ENCODE assay signal across 8 cellular contexts in genomic region chr10:7817576-7817975, GRCh38. TPM values are rescaled to one million over a fixed set of nuclear protein-coding genes. Genes with fewer than 3 reads are reported as not detected.
DNase-seq lines count a peak whose midpoint lies in the region; ATAC-seq and TF ChIP-seq lines count a peak whose summit lies in the region.

No MANE protein-coding gene starts in this region.

- H3K36me3 Mint-ChIP-seq in natural killer cell, result no peaks in the 10 kb centered on the region

- POLR2A ChIA-PET in BJ (lab: Charles Lee), result no interaction called here

- H3K27ac ChIP-seq in KOPT-K1 (ENCODE audit: low read depth, low read length, poor library complexity, severe bottlenecking) (peak overlapping the region; percentile 69), coronary artery (no peak overlapping the region)

- in situ Hi-C loops in GM13976 (cut with MboI; ENCODE audit: low sequenced_read_pairs, unreplicated experiment), result no loop called here

- ATAC-seq in natural killer cell (no peak), omental fat pad (ENCODE audit: low FRiP score) (no peak)

- H3K27me3 Mint-ChIP-seq in natural killer cell (ENCODE audit: low read depth in 2 of 2), result no peaks in the 10 kb centered on the region

- TF ChIP-seq CTCF in BJ (IDR thresholded peaks at IDR 0.05; ENCODE audit: insufficient read depth, low read depth, low read length) (no peak), coronary artery (IDR thresholded peaks at IDR 0.05) (no peak), natural killer cell (IDR thresholded peaks at IDR 0.05) (no peak), omental fat pad (IDR thresholded peaks at IDR 0.05) (no peak), GM13976 (IDR thresholded peaks at IDR 0.05; ENCODE audit: borderline replicate concordance, control extremely low read depth, extremely low read depth, insufficient read depth, missing control alignments) (no peak)

- no peaks in the 10 kb centered on the region for H3K9me3 ChIP-seq in KOPT-K1 (ENCODE audit: insufficient read depth, low read length, poor library complexity, severe bottlenecking)

- H3K4me3 ChIP-seq in BJ (ENCODE audit: low read depth, low read length) (peak overlapping the region; percentile 98), coronary artery (peak overlapping the region; percentile 100)

- H3K4me3 Mint-ChIP-seq in natural killer cell, result peak overlapping the region; percentile 97

- DNase-seq in BJ (ENCODE audit: low read depth) (no peak), coronary artery (ENCODE audit: low spot score) (no peak), natural killer cell (no peak), NCI-H2029 treated with DMSO at 0.1 percent for 48 hours (lab: John Stamatoyannopoulos, UW) (no peak), SHP77 treated with DMSO at 0.1 percent for 48 hours (lab: John Stamatoyannopoulos, UW) (no peak), omental fat pad (ENCODE audit: low spot score) (no peak), GM13976 (ENCODE audit: low spot score) (no peak)

- no peaks in the 10 kb centered on the region for H3K36me3 ChIP-seq in BJ (ENCODE audit: control insufficient read depth, insufficient read depth, low read length)
- H3K36me3 ChIP-seq in KOPT-K1 (ENCODE audit: insufficient read depth, low read length), result peaks cover 22% of the 10 kb centered on the region

- CTCF ChIA-PET in BJ (lab: Yijun Ruan, JAX), result interaction anchor here (1.0 kb wide), 1 partner anchor 8 kb away, joined by 4 read pairs; no protein-coding TSS in a partner anchor

- no peaks in the 10 kb centered on the region for H3K9me3 Mint-ChIP-seq in natural killer cell

- peak overlapping the region; percentile 70 to 89 for H3K27ac Mint-ChIP-seq in natural killer cell

- H3K27me3 ChIP-seq in BJ (ENCODE audit: control insufficient read depth, insufficient read depth, low read length), result 0 out of 2 replicates have a peak, but pooled peaks cover 1% of the 10 kb centered on the region

- H3K4me1 Mint-ChIP-seq in natural killer cell, result peaks cover 33% of the 10 kb centered on the region in 2 donors

- intact Hi-C loops in natural killer cell (cut with micrococcal nuclease), result no loop called here

RNA-seq across cellular contexts. Expression of gene TAF3, which starts 0.7 kb away (rescaled TPM):
- polyA plus RNA-seq in BJ (2011; rRNA removed), result 1.7 and 1.8 TPM in 2 replicates
- polyA minus RNA-seq in BJ (2011; rRNA and poly(A)+ RNA removed), result 1.1 and 1.2 TPM in 2 replicates
- total RNA-seq in natural killer cell (10 to 100 TPM; 14.5 to 17.0 (median 15.6) TPM), omental fat pad (1 to 10 TPM; 4.9 to 8.8 (median 6.4) TPM)

RNA-seq across cellular contexts. Expression of gene ATP5F1C, which starts 29.6 kb away (rescaled TPM):
- 217 and 406 TPM in 2 replicates for polyA plus RNA-seq in BJ (2011; rRNA removed)
- polyA minus RNA-seq in BJ (2011; rRNA and poly(A)+ RNA removed), result 67.7 and 91.8 TPM in 2 replicates
- total RNA-seq in natural killer cell (100 to 1,000 TPM; 127 to 145 (median 135) TPM), omental fat pad (100 to 1,000 TPM; 174 to 218 (median 205) TPM)

RNA-seq across cellular contexts. Expression of gene KIN, which starts 29.8 kb away (rescaled TPM):
- polyA plus RNA-seq in BJ (2011; rRNA removed), result 2.6 and 8.3 TPM in 2 replicates
- polyA minus RNA-seq in BJ (2011; rRNA and poly(A)+ RNA removed), result 1.8 and 2.5 TPM in 2 replicates
- 10 to 100 TPM; 12.3 to 16.6 (median 14.2) TPM for total RNA-seq in natural killer cell
- 1 to 10 TPM; 3.6 to 8.7 (median 7.3) TPM for total RNA-seq in omental fat pad
